Comparison of ENCODE assay signal across 13 cellular contexts in the genomic region with DNA sequence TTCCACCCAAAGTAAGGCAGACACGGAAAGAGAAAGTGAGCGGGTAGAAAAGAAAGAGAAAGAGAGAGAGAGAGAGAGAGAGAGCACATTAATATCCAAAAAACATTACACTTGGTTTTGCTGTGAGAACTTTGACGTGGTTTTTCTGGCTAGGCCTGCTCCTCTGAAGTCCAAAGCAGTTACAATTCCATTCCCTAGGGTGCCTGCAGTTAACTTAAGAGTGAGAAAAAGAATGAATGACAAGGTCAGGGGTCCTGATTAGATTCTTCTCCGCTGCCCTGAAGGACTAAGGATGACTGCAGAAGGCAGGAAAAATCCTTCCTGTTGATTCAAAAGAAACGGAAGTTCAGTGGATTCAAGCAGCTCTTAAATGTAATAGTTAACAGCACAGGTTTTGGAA.
A peak's percentile ranks its signal among the peaks of the same experiment; 100 is the strongest.
DNase-seq lines count a peak whose midpoint lies in the region; ATAC-seq, FAIRE-seq and TF ChIP-seq lines count a peak whose summit lies in the region.
"Had no signal": no experiment of that assay in that cellular context is flagged by ENCODE, and none has a peak within 500 bp of the region (broad histone marks: within the 10 kb centered on the region; RNA-seq: fewer than 3 reads in every experiment).

No MANE protein-coding gene starts in this region.

- no peaks in the 10 kb centered on the region for H3K27me3 Mint-ChIP-seq in type B pancreatic cell
- H3K27me3 Mint-ChIP-seq in activated T-helper 17 cell treated with anti-CD3 and anti-CD28 coated beads, Interleukin-2, amount 50 U/mL, for 72 hours = no peaks in the 10 kb centered on the region

- H2BK5ac ChIP-seq in mesendoderm (ENCODE audit: low read length) = no peak overlapping the region

- H3K9ac ChIP-seq in mesendoderm (ENCODE audit: low read length) = no peak overlapping the region

- peaks cover 11% of the 10 kb centered on the region for H3K4me1 ChIP-seq in cardiac muscle cell (ENCODE audit: low read depth)
- no peaks in the 10 kb centered on the region for H3K4me1 ChIP-seq in right atrium auricular region
- H3K4me1 ChIP-seq in mesendoderm (ENCODE audit: control insufficient read depth, low read depth, low read length) = no peaks in the 10 kb centered on the region

- H3K27ac ChIP-seq in cardiac muscle cell (peak overlapping the region; percentile 12), right atrium auricular region (no peak overlapping the region), mesendoderm (ENCODE audit: low read depth, low read length) (no peak overlapping the region)
- H3K27ac ChIP-seq: spleen, suprapubic skin had no signal

- FAIRE-seq in urothelium cell line (lab: Jason Lieb, UNC) = no peak
- FAIRE-seq: D721Med had no signal

- no peak overlapping the region for H3K56ac ChIP-seq in mesendoderm (ENCODE audit: low read length)

- H2BK120ac ChIP-seq in mesendoderm (ENCODE audit: low read depth, low read length) = no peak overlapping the region

- no peaks in the 10 kb centered on the region for H3K79me1 ChIP-seq in mesendoderm (ENCODE audit: low read length)

- TF ChIP-seq CTCF in cardiac muscle cell (IDR thresholded peaks at IDR 0.05; ENCODE audit: low read depth, low read length) (no peak), right atrium auricular region (IDR thresholded peaks at IDR 0.05) (no peak), choroid plexus epithelial cell (conservative IDR thresholded peaks at IDR 0.05; ENCODE audit: low read depth, low read length) (no peak), type B pancreatic cell (conservative IDR thresholded peaks at IDR 0.05) (no peak)

- peak overlapping the region; percentile 57 for H2BK15ac ChIP-seq in mesendoderm (replicated peaks; ENCODE audit: low read depth)

- peaks cover 20% of the 10 kb centered on the region for H3K4me1 Mint-ChIP-seq in type B pancreatic cell (ENCODE audit: unreplicated experiment)
- H3K4me1 Mint-ChIP-seq in activated T-helper 17 cell treated with anti-CD3 and anti-CD28 coated beads, Interleukin-2, amount 50 U/mL, for 72 hours = no peaks in the 10 kb centered on the region

- no peak overlapping the region for H2AK5ac ChIP-seq in mesendoderm (ENCODE audit: low read length)

- no peaks in the 10 kb centered on the region for H3K36me3 Mint-ChIP-seq in type B pancreatic cell
- H3K36me3 Mint-ChIP-seq in activated T-helper 17 cell treated with anti-CD3 and anti-CD28 coated beads, Interleukin-2, amount 50 U/mL, for 72 hours (ENCODE audit: low read depth) = no peaks in the 10 kb centered on the region

- no peak overlapping the region for H4K5ac ChIP-seq in mesendoderm (ENCODE audit: low read length)

- H3K27ac Mint-ChIP-seq in type B pancreatic cell = peak overlapping the region; percentile 95
- H3K27ac Mint-ChIP-seq in activated T-helper 17 cell treated with anti-CD3 and anti-CD28 coated beads, Interleukin-2, amount 50 U/mL, for 72 hours = no peak overlapping the region

- H3K27me3 ChIP-seq in cardiac muscle cell (no peaks in the 10 kb centered on the region), right atrium auricular region (no peaks in the 10 kb centered on the region), mesendoderm (ENCODE audit: insufficient read depth, low read length, poor library complexity) (no peaks in the 10 kb centered on the region)
- H3K27me3 ChIP-seq: spleen, suprapubic skin had no signal

- no peaks in the 10 kb centered on the region for H3K79me2 ChIP-seq in mesendoderm (ENCODE audit: control insufficient read depth, insufficient read depth, low read length)

- H3K4me3 Mint-ChIP-seq in type B pancreatic cell = peak overlapping the region; percentile 54
- no peak overlapping the region for H3K4me3 Mint-ChIP-seq in activated T-helper 17 cell treated with anti-CD3 and anti-CD28 coated beads, Interleukin-2, amount 50 U/mL, for 72 hours

- no CpG with 5 or more reads among the region's 5 CpGs for WGBS in mesendoderm (ENCODE audit: extremely low coverage, insufficient coverage, low lambda C conversion rate)

- H3K9me3 ChIP-seq in cardiac muscle cell (ENCODE audit: low read depth) (no peaks in the 10 kb centered on the region), right atrium auricular region (no peaks in the 10 kb centered on the region)
- H3K9me3 ChIP-seq: spleen, suprapubic skin had no signal

- H3K18ac ChIP-seq in mesendoderm (ENCODE audit: low read length) = no peak overlapping the region

- H3K4me2 ChIP-seq in mesendoderm (ENCODE audit: low read length) = no peak overlapping the region

- no peaks in the 10 kb centered on the region for H3K9me3 Mint-ChIP-seq in type B pancreatic cell
- no peaks in the 10 kb centered on the region for H3K9me3 Mint-ChIP-seq in activated T-helper 17 cell treated with anti-CD3 and anti-CD28 coated beads, Interleukin-2, amount 50 U/mL, for 72 hours

- H3K23ac ChIP-seq in mesendoderm (ENCODE audit: low read length) = no peak overlapping the region

- H3K36me3 ChIP-seq in cardiac muscle cell = no peaks in the 10 kb centered on the region
- no peaks in the 10 kb centered on the region for H3K36me3 ChIP-seq in right atrium auricular region
- no peaks in the 10 kb centered on the region for H3K36me3 ChIP-seq in mesendoderm (ENCODE audit: control insufficient read depth, insufficient read depth, low read length)
- H3K36me3 ChIP-seq: spleen, suprapubic skin had no signal

- no peak overlapping the region for H3K4me3 ChIP-seq in cardiac muscle cell
- H3K4me3 ChIP-seq in right atrium auricular region = no peak overlapping the region
- peak overlapping the region; percentile 9 for H3K4me3 ChIP-seq in choroid plexus epithelial cell (ENCODE audit: low read depth, low read length)
- no peak overlapping the region for H3K4me3 ChIP-seq in mesendoderm (ENCODE audit: low read length)
- H3K4me3 ChIP-seq: spleen, suprapubic skin had no signal

- peak; percentile 28 to 61 for DNase-seq in cardiac muscle cell (ENCODE audit: low read depth in 1 of 2, low spot score in 1 of 2)
- no peak for DNase-seq in right atrium auricular region (ENCODE audit: low spot score)
- DNase-seq in choroid plexus epithelial cell (ENCODE audit: low read depth) = peak; percentile 62
- peak; percentile 78 for DNase-seq in mesendoderm
- DNase-seq in type B pancreatic cell (ENCODE audit: extremely low spot score, unreplicated experiment) = no peak
- no peak for DNase-seq in T-helper 9 cell
- DNase-seq in urothelium cell line (ENCODE audit: low spot score) = no peak
- DNase-seq: MV-4-11, spleen had no signal

- H4K8ac ChIP-seq in mesendoderm (ENCODE audit: low read depth, low read length) = no peak overlapping the region

- H3K4ac ChIP-seq in mesendoderm (ENCODE audit: low read depth, low read length) = no peak overlapping the region

- ATAC-seq in activated T-helper 17 cell treated with anti-CD3 and anti-CD28 coated beads, Interleukin-2, amount 50 U/mL, for 72 hours (replicated peaks) = no peak
- ATAC-seq: left lobe of liver had no signal

Comparison
In these comparisons a context has a peak if more than half of its experiments do, and no peak if none do; other contexts are left out.
1. DNase-seq: peak in cardiac muscle cell (2 of 2), choroid plexus epithelial cell (single experiment) and mesendoderm (single experiment); none in right atrium auricular region (single experiment), type B pancreatic cell (single experiment), T-helper 9 cell (single experiment) and urothelium cell line (single experiment).